Comparison of ENCODE assay signal across 16 cellular contexts in genomic region chr5:171093598-171093997, GRCh38.
DNase-seq lines count a peak whose midpoint lies in the region; ATAC-seq, FAIRE-seq and TF ChIP-seq lines count a peak whose summit lies in the region.
"Had no signal": no experiment of that assay in that cellular context is flagged by ENCODE, and none has a peak within 500 bp of the region (broad histone marks: within the 10 kb centered on the region; RNA-seq: fewer than 3 reads in every experiment).

No MANE protein-coding gene starts in this region.

- 0 out of 2 replicates have a peak overlapping the region, but pooled peaks have one; percentile 48 for H3K27ac ChIP-seq in H1 (ENCODE audit: low read depth, low read length)
- H3K27ac ChIP-seq: KMS-11 had no signal

- no peak overlapping the region for H3K14ac ChIP-seq in H1 (ENCODE audit: insufficient read length)

- no peak overlapping the region for H3K9ac ChIP-seq in H1 (replicated peaks in 1 of 4; ENCODE audit: extremely low read depth in 1 of 4, low read depth in 3 of 4, low read length in 3 of 4)
- H3K9ac ChIP-seq: KMS-11 had no signal

- POLR2A ChIA-PET in H1 (lab: Charles Lee; ENCODE audit: partially characterized antibody) = interaction anchor here (0.6 kb wide), 1 partner anchor 295 kb away, joined by 5 read pairs; no protein-coding TSS in a partner anchor

- H3K23me2 ChIP-seq in H1 (ENCODE audit: low read depth, low read length) = no peaks in the 10 kb centered on the region

- no peak overlapping the region for H4K8ac ChIP-seq in H1 (ENCODE audit: extremely low read depth, insufficient read depth, low read length)

- H3K9me3 ChIP-seq in BE2C = no peaks in the 10 kb centered on the region; the same call in 1 of the 2 replicates
- H3K9me3 ChIP-seq in H1 (ENCODE audit: insufficient read depth in 2 of 2, low read depth in 1 of 2, low read length in 1 of 2) = peaks cover 0 to 3% of the 10 kb centered on the region in 2 experiments; a peak in 1 of 4 replicates

- H3K23ac ChIP-seq in H1 (ENCODE audit: insufficient read length) = no peak overlapping the region

- no peak overlapping the region for H2BK5ac ChIP-seq in H1 (ENCODE audit: low read depth, low read length)

- no peak overlapping the region for H3K18ac ChIP-seq in H1 (ENCODE audit: extremely low read depth, low read length)

- H2BK12ac ChIP-seq in H1 (ENCODE audit: low read depth, low read length) = no peak overlapping the region

- no peaks in the 10 kb centered on the region for H4K20me1 ChIP-seq in H1 (replicated peaks in 1 of 2; ENCODE audit: control insufficient read depth in 1 of 2, insufficient read depth in 2 of 2, low read length in 2 of 2)

- no peak for TF ChIP-seq POLR2A in H1 (IDR thresholded peaks at IDR 0.05; ENCODE audit: control extremely low read depth in 1 of 2, low read depth in 2 of 2, low read length in 2 of 2)

- DNase-seq in BE2C (peak; percentile 35), ELR (ENCODE audit: low read depth) (peak; percentile 8), NCI-H748 treated with DMSO at 0.1 percent for 48 hours (lab: John Stamatoyannopoulos, UW) (peak; percentile 28), H1 (ENCODE audit: low read depth in 1 of 2, low spot score in 2 of 2) (no peak), SKM-1 treated with dmso at 0.1 percent for 144 hours (lab: John Stamatoyannopoulos, UW; ENCODE audit: unreplicated experiment) (no peak), D721Med (ENCODE audit: insufficient read length, low spot score) (no peak), SIG-M5 treated with dmso at 0.1 percent for 504 hours (lab: John Stamatoyannopoulos, UW; ENCODE audit: unreplicated experiment) (no peak)
- DNase-seq: AML-193; CD4-positive, CD25-positive, alpha-beta regulatory T cell; DND-41; HFFc6; MM.1S; NCI-H1417 treated with DMSO at 0.1 percent for 48 hours; NCI-H2029 had no signal

- no peak overlapping the region for H2AK5ac ChIP-seq in H1 (ENCODE audit: low read depth, low read length)

- no peak for TF ChIP-seq EP300 in H1 (IDR thresholded peaks at IDR 0.05; ENCODE audit: borderline replicate concordance in 1 of 2, low read depth in 2 of 2, low read length in 2 of 2)

- FAIRE-seq in H1 (lab: Jason Lieb, UNC) (no peak), D721Med (lab: Jason Lieb, UNC) (no peak)

- H3K4me1 ChIP-seq in BE2C = peaks cover 28% of the 10 kb centered on the region
- H3K4me1 ChIP-seq in H1 (replicated peaks in 1 of 4; ENCODE audit: control insufficient read depth in 3 of 4, insufficient read depth in 4 of 4, low read length in 3 of 4) = peaks cover 0 to 5% (median 4%) of the 10 kb centered on the region in 4 experiments; a peak in 3 of 7 replicates

- TF ChIP-seq CTCF in BE2C (IDR thresholded peaks at IDR 0.05; ENCODE audit: low read depth, low read length) (no peak), H1 (IDR thresholded peaks at IDR 0.05; ENCODE audit: control extremely low read depth in 1 of 3, insufficient read depth in 1 of 3, low read depth in 1 of 3, low read length in 3 of 3) (no peak), D721Med (IDR thresholded peaks at IDR 0.05; ENCODE audit: insufficient read depth, missing control alignments) (no peak)

- no peak for TF ChIP-seq RAD21 in H1 (IDR thresholded peaks at IDR 0.05 in 1 of 2, conservative IDR thresholded peaks at IDR 0.05 in 1 of 2; ENCODE audit: low read depth in 2 of 2, low read length in 2 of 2)

- no peak overlapping the region for H3K4ac ChIP-seq in H1 (replicated peaks; ENCODE audit: insufficient read length, low read depth, low read length)

- no peak overlapping the region for H4K91ac ChIP-seq in H1 (replicated peaks; ENCODE audit: insufficient read length, low read length)

- H3K56ac ChIP-seq in H1 (replicated peaks; ENCODE audit: insufficient read length, low read depth, low read length) = no peak overlapping the region

- no peak overlapping the region for H2BK120ac ChIP-seq in H1 (replicated peaks; ENCODE audit: low read depth, low read length)

- CTCF ChIA-PET in H1 (lab: Charles Lee; ENCODE audit: partially characterized antibody) = interaction anchor here (0.6 to 1.6 kb wide), 4 partner anchors 114 to 750 kb away, joined by 3 to 4 read pairs (median 3); no protein-coding TSS in a partner anchor

- H3K79me1 ChIP-seq in H1 (ENCODE audit: low read depth, low read length) = no peaks in the 10 kb centered on the region

- ATAC-seq in HG03521 (IDR thresholded peaks at IDR 0.05; ENCODE audit: unreplicated experiment) = no peak

- H2BK20ac ChIP-seq in H1 (ENCODE audit: low read length) = no peak overlapping the region

- no peak overlapping the region for H3K4me2 ChIP-seq in H1 (ENCODE audit: insufficient read depth in 1 of 2, low read depth in 2 of 2, low read length in 2 of 2)
- H3K4me2 ChIP-seq: KMS-11 had no signal

- no peak overlapping the region for H3K4me3 ChIP-seq in BE2C (ENCODE audit: low read depth, low read length)
- H3K4me3 ChIP-seq in H1 (ENCODE audit: extremely low read depth in 1 of 4, insufficient read depth in 2 of 4, low read depth in 3 of 4, low read length in 4 of 4) = no peak overlapping the region

- no peak overlapping the region for H2BK15ac ChIP-seq in H1 (ENCODE audit: low read length)

- H3K36me3 ChIP-seq in BE2C = peaks cover 4% of the 10 kb centered on the region; the same call in 1 of the 2 replicates
- no peaks in the 10 kb centered on the region; a peak in 1 of 8 replicates for H3K36me3 ChIP-seq in H1 (ENCODE audit: control insufficient read depth in 2 of 4, insufficient read depth in 4 of 4, low read length in 3 of 4)

- no peak overlapping the region for H4K5ac ChIP-seq in H1 (ENCODE audit: insufficient read length, low read depth, low read length)

- H3K79me2 ChIP-seq in H1 (ENCODE audit: control insufficient read depth in 1 of 2, insufficient read depth in 2 of 2, low read length in 2 of 2) = no peaks in the 10 kb centered on the region

- no peaks in the 10 kb centered on the region for H3K27me3 ChIP-seq in BE2C
- no peaks in the 10 kb centered on the region for H3K27me3 ChIP-seq in H1 (replicated peaks in 1 of 4; ENCODE audit: control insufficient read depth in 3 of 4, extremely low read depth in 1 of 4, insufficient read depth in 3 of 4, low read length in 3 of 4)

- no peak overlapping the region for H2AFZ ChIP-seq in H1 (ENCODE audit: low read length)

TF ChIP-seq in H1, 55 proteins besides CTCF, POLR2A, EP300 and RAD21:
- TF ChIP-seq POU5F1 (IDR thresholded peaks at IDR 0.05; ENCODE audit: low read depth, low read length) (no peak), SP1 (IDR thresholded peaks at IDR 0.05; ENCODE audit: low read depth, low read length) (no peak), MAFK (IDR thresholded peaks at IDR 0.05; ENCODE audit: low read depth, low read length) (no peak), CREB1 (IDR thresholded peaks at IDR 0.05) (no peak), CTBP2 (IDR thresholded peaks at IDR 0.05; ENCODE audit: borderline replicate concordance, insufficient read depth, insufficient read length, low read length) (no peak), SRF (IDR thresholded peaks at IDR 0.05; ENCODE audit: low read depth, low read length) (no peak), RBBP5 (IDR thresholded peaks at IDR 0.05; ENCODE audit: borderline replicate concordance, low read depth, low read length) (no peak), TCF12 (IDR thresholded peaks at IDR 0.05; ENCODE audit: low read depth, low read length) (no peak), USF2 (IDR thresholded peaks at IDR 0.05; ENCODE audit: low read length) (no peak), ASH2L (IDR thresholded peaks at IDR 0.05; ENCODE audit: low read length) (no peak), BCL11A (IDR thresholded peaks at IDR 0.05; ENCODE audit: low read depth in 2 of 2, low read length in 2 of 2) (no peak), GTF2F1 (IDR thresholded peaks at IDR 0.05; ENCODE audit: borderline replicate concordance, low read depth, low read length) (no peak)

Comparison
In these comparisons a context has a peak if more than half of its experiments do, and no peak if none do; other contexts are left out.
1. DNase-seq: peak in BE2C (single experiment), ELR (single experiment) and NCI-H748 treated with DMSO at 0.1 percent for 48 hours (single experiment); none in H1 (0 of 2), SKM-1 treated with dmso at 0.1 percent for 144 hours (single experiment), D721Med (single experiment) and SIG-M5 treated with dmso at 0.1 percent for 504 hours (single experiment).